Comparison of ENCODE assay signal across 16 cellular contexts in genomic region chr20:61422636-61423425, GRCh38.
"Had no signal": no experiment of that assay in that cellular context is flagged by ENCODE, and none has a peak within 500 bp of the region (broad histone marks: within the 10 kb centered on the region; RNA-seq: fewer than 3 reads in every experiment).

No MANE protein-coding gene starts in this region.

- H3K4me3 Mint-ChIP-seq: activated B cell treated with CpG ODN at 0.5 μM for 24 hours; activated CD4-positive, alpha-beta memory T cell treated with anti-CD3 and anti-CD28 coated beads, Interleukin-2, amount 10 ng/mL, durations not matched to agents 7 days and 5 days; activated CD8-positive, alpha-beta memory T cell treated with anti-CD3 and anti-CD28 coated beads, Interleukin-2, amount 10 ng/mL, durations not matched to agents 7 days and 5 days; brain; immature natural killer cell; natural killer cell; stimulated activated effector memory CD8-positive, alpha-beta T cell treated with anti-CD3 and anti-CD28 coated beads, Interleukin-12 subunit alpha, Interleukin-12 subunit beta, amount 100 ng/mL, for 72 hours had no signal

- H3K4me1 ChIP-seq: parathyroid adenoma, stomach, upper lobe of left lung had no signal

- H3K27ac Mint-ChIP-seq: activated B cell treated with CpG ODN at 0.5 μM for 24 hours; activated CD4-positive, alpha-beta memory T cell treated with anti-CD3 and anti-CD28 coated beads, Interleukin-2, amount 10 ng/mL, durations not matched to agents 7 days and 5 days; activated CD8-positive, alpha-beta memory T cell treated with anti-CD3 and anti-CD28 coated beads, Interleukin-2, amount 10 ng/mL, durations not matched to agents 7 days and 5 days; brain; immature natural killer cell; natural killer cell; stimulated activated effector memory CD8-positive, alpha-beta T cell treated with anti-CD3 and anti-CD28 coated beads, Interleukin-12 subunit alpha, Interleukin-12 subunit beta, amount 100 ng/mL, for 72 hours had no signal

- ATAC-seq: activated CD8-positive, alpha-beta memory T cell treated with anti-CD3 and anti-CD28 coated beads, Interleukin-2, amount 10 ng/mL, durations not matched to agents 7 days and 5 days; natural killer cell; sciatic nerve; stimulated activated effector memory CD8-positive, alpha-beta T cell treated with anti-CD3 and anti-CD28 coated beads, Interleukin-12 subunit alpha, Interleukin-12 subunit beta, amount 100 ng/mL, for 72 hours had no signal

- H3K27me3 Mint-ChIP-seq: activated B cell treated with CpG ODN at 0.5 μM for 24 hours; activated CD4-positive, alpha-beta memory T cell treated with anti-CD3 and anti-CD28 coated beads, Interleukin-2, amount 10 ng/mL, durations not matched to agents 7 days and 5 days; activated CD8-positive, alpha-beta memory T cell treated with anti-CD3 and anti-CD28 coated beads, Interleukin-2, amount 10 ng/mL, durations not matched to agents 7 days and 5 days; brain had no signal

- H3K4me1 Mint-ChIP-seq: activated B cell treated with CpG ODN at 0.5 μM for 24 hours; activated CD4-positive, alpha-beta memory T cell treated with anti-CD3 and anti-CD28 coated beads, Interleukin-2, amount 10 ng/mL, durations not matched to agents 7 days and 5 days; activated CD8-positive, alpha-beta memory T cell treated with anti-CD3 and anti-CD28 coated beads, Interleukin-2, amount 10 ng/mL, durations not matched to agents 7 days and 5 days; immature natural killer cell; natural killer cell had no signal

- H3K27ac ChIP-seq: parathyroid adenoma, stomach, upper lobe of left lung had no signal

- DNase-seq: activated B cell treated with CpG ODN at 0.5 μM for 24 hours; activated CD4-positive, alpha-beta memory T cell treated with anti-CD3 and anti-CD28 coated beads, Interleukin-2, amount 10 ng/mL, durations not matched to agents 7 days and 5 days; activated CD4-positive, alpha-beta T cell treated with anti-CD3 and anti-CD28 coated beads for 4 hours; activated CD8-positive, alpha-beta memory T cell treated with anti-CD3 and anti-CD28 coated beads, Interleukin-2, amount 10 ng/mL, durations not matched to agents 7 days and 5 days; activated naive CD4-positive, alpha-beta T cell treated with Interleukin-2 at 50 U/mL for 16 hours; anterior cingulate cortex; central memory CD4-positive, alpha-beta T cell; immature natural killer cell; natural killer cell; stimulated activated CD4-positive, alpha-beta T cell treated with anti-CD3 and anti-CD28 coated beads, Interleukin-4, amount 100 ng/mL, for 24 hours; stomach; upper lobe of left lung had no signal

- H3K36me3 ChIP-seq: stomach, upper lobe of left lung had no signal

- H3K4me3 ChIP-seq: stomach, upper lobe of left lung had no signal

- H3K36me3 Mint-ChIP-seq: activated CD8-positive, alpha-beta memory T cell treated with anti-CD3 and anti-CD28 coated beads, Interleukin-2, amount 10 ng/mL, durations not matched to agents 7 days and 5 days; brain; immature natural killer cell; natural killer cell; stimulated activated effector memory CD8-positive, alpha-beta T cell treated with anti-CD3 and anti-CD28 coated beads, Interleukin-12 subunit alpha, Interleukin-12 subunit beta, amount 100 ng/mL, for 72 hours had no signal

- H3K27me3 ChIP-seq: upper lobe of left lung had no signal

- H3K9me3 Mint-ChIP-seq: activated B cell treated with CpG ODN at 0.5 μM for 24 hours; natural killer cell; stimulated activated effector memory CD8-positive, alpha-beta T cell treated with anti-CD3 and anti-CD28 coated beads, Interleukin-12 subunit alpha, Interleukin-12 subunit beta, amount 100 ng/mL, for 72 hours had no signal
